31 cellular contexts compared by ENCODE assay signal in the genomic region with DNA sequence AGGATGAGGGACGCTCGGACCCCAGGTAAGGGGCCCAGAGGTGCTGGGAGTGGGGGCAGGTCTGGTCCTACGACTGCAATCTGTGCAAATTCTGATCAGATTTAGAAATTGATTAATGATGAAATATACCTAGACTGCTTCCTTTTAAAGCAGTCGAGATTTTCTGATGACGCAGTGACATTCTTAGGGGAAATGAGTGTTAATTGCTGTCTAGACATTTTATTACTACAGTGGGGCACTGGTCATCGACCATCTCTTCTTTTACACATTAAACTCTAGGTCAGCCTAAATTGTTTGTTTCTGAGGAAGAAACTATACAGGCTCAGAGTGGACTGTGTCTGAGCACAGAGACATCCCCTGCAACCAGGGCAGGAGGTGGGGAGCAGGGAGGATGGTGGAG.
"Had no signal": no experiment of that assay in that cellular context is flagged by ENCODE, and none has a peak within 500 bp of the region (broad histone marks: within the 10 kb centered on the region; RNA-seq: fewer than 3 reads in every experiment).

No MANE protein-coding gene starts in this region.

- H3K4me1 Mint-ChIP-seq: activated B cell treated with CpG ODN at 0.5 μM for 24 hours; activated naive CD4-positive, alpha-beta T cell treated with anti-CD3 and anti-CD28 coated beads, Interleukin-2, amount 50 U/mL, for 24 hours; activated naive CD8-positive, alpha-beta T cell treated with anti-CD3 and anti-CD28 coated beads for 36 hours; activated naive CD8-positive, alpha-beta T cell treated with anti-CD3 and anti-CD28 coated beads, Interleukin-2, amount 50 U/mL, for 24 hours had no signal

- H3K36me3 Mint-ChIP-seq: activated naive CD4-positive, alpha-beta T cell treated with anti-CD3 and anti-CD28 coated beads, Interleukin-2, amount 50 U/mL, for 24 hours; activated naive CD8-positive, alpha-beta T cell treated with anti-CD3 and anti-CD28 coated beads for 36 hours had no signal

- H3K27me3 Mint-ChIP-seq: activated B cell treated with CpG ODN at 0.5 μM for 24 hours; activated CD8-positive, alpha-beta T cell treated with anti-CD3 and anti-CD28 coated beads for 36 hours; activated naive CD8-positive, alpha-beta T cell treated with anti-CD3 and anti-CD28 coated beads, Interleukin-2, amount 50 U/mL, for 24 hours had no signal

- H3K4me1 ChIP-seq: adrenal gland, body of pancreas had no signal

- ATAC-seq: activated CD4-positive, CD25-positive, alpha-beta regulatory T cell treated with anti-CD3 and anti-CD28 coated beads, Interleukin-2, amount 50 U/mL, for 24 hours; activated CD8-positive, alpha-beta T cell treated with anti-CD3 and anti-CD28 coated beads for 36 hours; activated naive CD8-positive, alpha-beta T cell treated with anti-CD3 and anti-CD28 coated beads, Interleukin-2, amount 50 U/mL, for 24 hours; body of pancreas; esophagus mucosa; T-helper 17 cell had no signal

- H3K4me3 ChIP-seq: adrenal gland, body of pancreas had no signal

- H3K4me3 Mint-ChIP-seq: activated B cell treated with CpG ODN at 0.5 μM for 24 hours; activated CD8-positive, alpha-beta T cell treated with anti-CD3 and anti-CD28 coated beads for 36 hours; activated naive CD4-positive, alpha-beta T cell treated with anti-CD3 and anti-CD28 coated beads for 36 hours; activated naive CD4-positive, alpha-beta T cell treated with anti-CD3 and anti-CD28 coated beads, Interleukin-2, amount 50 U/mL, for 24 hours; activated naive CD8-positive, alpha-beta T cell treated with anti-CD3 and anti-CD28 coated beads for 36 hours; activated naive CD8-positive, alpha-beta T cell treated with anti-CD3 and anti-CD28 coated beads, Interleukin-2, amount 50 U/mL, for 24 hours; activated T-helper 1 cell treated with anti-CD3 and anti-CD28 coated beads, Interleukin-12 subunit alpha, Interleukin-12 subunit beta, Interleukin-2, Interleukin-4 antibody, amounts not matched to agents 30 ng/mL and 10 ng/mL and 1 ng/mL, durations not matched to agents 14 hours and 24 hours and 36 hours; T-helper 17 cell; T-helper 2 cell treated with Interferon-gamma antibody and Interleukin-4, amounts not matched to agents 5 μg/mL and 100 μg/mL, for 36 hours had no signal

- H3K9me3 Mint-ChIP-seq: activated CD8-positive, alpha-beta T cell treated with anti-CD3 and anti-CD28 coated beads for 36 hours; activated naive CD4-positive, alpha-beta T cell treated with anti-CD3 and anti-CD28 coated beads for 36 hours; activated naive CD4-positive, alpha-beta T cell treated with anti-CD3 and anti-CD28 coated beads, Interleukin-2, amount 50 U/mL, for 24 hours; activated naive CD8-positive, alpha-beta T cell treated with anti-CD3 and anti-CD28 coated beads for 36 hours; activated naive CD8-positive, alpha-beta T cell treated with anti-CD3 and anti-CD28 coated beads, Interleukin-2, amount 50 U/mL, for 24 hours; activated T-helper 1 cell treated with anti-CD3 and anti-CD28 coated beads, Interleukin-12 subunit alpha, Interleukin-12 subunit beta, Interleukin-2, Interleukin-4 antibody, amounts not matched to agents 30 ng/mL and 10 ng/mL and 1 ng/mL, durations not matched to agents 14 hours and 24 hours and 36 hours; activated T-helper 2 cell treated with anti-CD3 and anti-CD28 coated beads, Interferon-gamma antibody, Interleukin-2, Interleukin-4, amounts not matched to agents 10 μg/mL and 5 μg/mL and 100 μg/mL, durations not matched to agents 14 hours and 24 hours and 36 hours; T-helper 2 cell treated with Interferon-gamma antibody and Interleukin-4, amounts not matched to agents 5 μg/mL and 100 μg/mL, for 36 hours had no signal

- H3K36me3 ChIP-seq: adrenal gland, WERI-Rb-1 had no signal

- H3K9me3 ChIP-seq: adrenal gland, body of pancreas had no signal

- H3K27me3 ChIP-seq: adrenal gland, body of pancreas had no signal

- DNase-seq: activated B cell treated with CpG ODN at 0.5 μM for 24 hours; activated CD4-positive, alpha-beta T cell treated with anti-CD3 and anti-CD28 coated beads for 48 hours; activated CD4-positive, alpha-beta T cell treated with anti-CD3 and anti-CD28 coated beads, Interleukin-2, amount 50 U/mL, for 1 hour; activated CD4-positive, alpha-beta T cell treated with anti-CD3 and anti-CD28 coated beads, Interleukin-2, amount 50 U/mL, for 48 hours; activated CD8-positive, alpha-beta memory T cell treated with anti-CD3 and anti-CD28 coated beads for 24 hours; activated CD8-positive, alpha-beta memory T cell treated with anti-CD3 and anti-CD28 coated beads, Interleukin-2, amount 50 U/mL, for 4 hours; activated CD8-positive, alpha-beta T cell treated with anti-CD3 and anti-CD28 coated beads for 36 hours; activated effector memory CD4-positive, alpha-beta T cell treated with anti-CD3 and anti-CD28 coated beads, Interleukin-2, amount 50 U/mL, for 16 hours; activated naive CD4-positive, alpha-beta T cell treated with anti-CD3 and anti-CD28 coated beads for 36 hours; activated naive CD8-positive, alpha-beta T cell treated with anti-CD3 and anti-CD28 coated beads for 36 hours; activated naive CD8-positive, alpha-beta T cell treated with anti-CD3 and anti-CD28 coated beads, Interleukin-2, amount 50 U/mL, for 24 hours; activated T-cell treated with anti-CD3 and anti-CD28 coated beads, Interleukin-2, amount 50 U/mL, for 1 hour; activated T-cell treated with anti-CD3 and anti-CD28 coated beads, Interleukin-2, amount 50 U/mL, for 48 hours; adrenal gland; amygdala; aorta; body of pancreas; caudate nucleus; cortex of kidney; effector CD8-positive, alpha-beta T cell; foreskin fibroblast; T-helper 1 cell; T-helper 17 cell; T1000 had no signal

- H3K27ac Mint-ChIP-seq: activated B cell treated with CpG ODN at 0.5 μM for 24 hours; activated CD8-positive, alpha-beta T cell treated with anti-CD3 and anti-CD28 coated beads for 36 hours; activated naive CD4-positive, alpha-beta T cell treated with anti-CD3 and anti-CD28 coated beads for 36 hours; activated naive CD4-positive, alpha-beta T cell treated with anti-CD3 and anti-CD28 coated beads, Interleukin-2, amount 50 U/mL, for 24 hours; activated naive CD8-positive, alpha-beta T cell treated with anti-CD3 and anti-CD28 coated beads for 36 hours; activated naive CD8-positive, alpha-beta T cell treated with anti-CD3 and anti-CD28 coated beads, Interleukin-2, amount 50 U/mL, for 24 hours; activated T-helper 1 cell treated with anti-CD3 and anti-CD28 coated beads, Interleukin-12 subunit alpha, Interleukin-12 subunit beta, Interleukin-2, Interleukin-4 antibody, amounts not matched to agents 30 ng/mL and 10 ng/mL and 1 ng/mL, durations not matched to agents 14 hours and 24 hours and 36 hours; activated T-helper 2 cell treated with anti-CD3 and anti-CD28 coated beads, Interferon-gamma antibody, Interleukin-2, Interleukin-4, amounts not matched to agents 10 μg/mL and 5 μg/mL and 100 μg/mL, durations not matched to agents 14 hours and 24 hours and 36 hours; T-helper 17 cell had no signal

- H3K27ac ChIP-seq: adrenal gland, body of pancreas, WERI-Rb-1 had no signal
